10 cellular contexts compared by ENCODE assay signal in genomic region chr3:31635586-31635985, GRCh38.
DNase-seq lines count a peak whose midpoint lies in the region; ATAC-seq and TF ChIP-seq lines count a peak whose summit lies in the region.
"Had no signal": no experiment of that assay in that cellular context is flagged by ENCODE, and none has a peak within 500 bp of the region (broad histone marks: within the 10 kb centered on the region; RNA-seq: fewer than 3 reads in every experiment).

No MANE protein-coding gene starts in this region.

- DNase-seq in GM12865 (ENCODE audit: low read depth) (peak; percentile 7), natural killer cell (no peak), ecto neural progenitor cell (ENCODE audit: low spot score) (no peak), NK-92 (lab: John Stamatoyannopoulos, UW; ENCODE audit: unreplicated experiment) (no peak)
- no peak for DNase-seq in activated CD8-positive, alpha-beta T cell treated with anti-CD3 and anti-CD28 coated beads, Interleukin-2, amount 10 ng/mL, durations not matched to agents 7 days and 5 days
- no peak for DNase-seq in stimulated activated CD4-positive, alpha-beta T cell treated with anti-CD3 and anti-CD28 coated beads, Interleukin-4, amount 100 ng/mL, for 4 hours
- DNase-seq: left colon, NCI-H2171 treated with DMSO at 0.1 percent for 48 hours, PC-9 had no signal

- H3K27me3 Mint-ChIP-seq in activated CD8-positive, alpha-beta T cell treated with anti-CD3 and anti-CD28 coated beads, Interleukin-2, amount 10 ng/mL, durations not matched to agents 7 days and 5 days (ENCODE audit: low read depth) = no peaks in the 10 kb centered on the region
- H3K27me3 Mint-ChIP-seq in natural killer cell (ENCODE audit: low read depth in 2 of 2) = no peaks in the 10 kb centered on the region

- ATAC-seq in GM21717 (IDR thresholded peaks at IDR 0.05; ENCODE audit: unreplicated experiment) (peak; percentile 59), natural killer cell (peak in 2 of 3 donors; percentile 36 to 42)
- ATAC-seq in activated CD8-positive, alpha-beta T cell treated with anti-CD3 and anti-CD28 coated beads, Interleukin-2, amount 10 ng/mL, durations not matched to agents 7 days and 5 days = peak; percentile 60

- TF ChIP-seq CTCF in GM12865 (IDR thresholded peaks at IDR 0.05; ENCODE audit: insufficient read depth, low read depth, low read length, missing control alignments) = no peak
- no peak for TF ChIP-seq CTCF in natural killer cell (IDR thresholded peaks at IDR 0.05)

- POLR2A ChIA-PET in activated CD8-positive, alpha-beta T cell treated with anti-CD3 and anti-CD28 coated beads, Interleukin-2, amount 10 ng/mL, durations not matched to agents 7 days and 5 days (lab: Charles Lee) = interaction anchor here (0.6 to 2.0 kb wide), 3 partner anchors 93 to 401 kb away, joined by 3 to 14 read pairs (median 3); partner anchors contain the start of gene STT3B

- peak overlapping the region; percentile 66 for H3K27ac Mint-ChIP-seq in activated CD8-positive, alpha-beta T cell treated with anti-CD3 and anti-CD28 coated beads, Interleukin-2, amount 10 ng/mL, durations not matched to agents 7 days and 5 days
- H3K27ac Mint-ChIP-seq in natural killer cell = peak overlapping the region; percentile 78 to 89

- no peak overlapping the region for H3K4me3 ChIP-seq in GM12865 (ENCODE audit: low read depth, low read length)
- H3K4me3 ChIP-seq: PC-9 had no signal

- H3K4me1 Mint-ChIP-seq in activated CD8-positive, alpha-beta T cell treated with anti-CD3 and anti-CD28 coated beads, Interleukin-2, amount 10 ng/mL, durations not matched to agents 7 days and 5 days (ENCODE audit: low read depth) = peaks cover 38% of the 10 kb centered on the region
- H3K4me1 Mint-ChIP-seq in natural killer cell = peaks cover 26 to 30% of the 10 kb centered on the region in 2 donors

- intact Hi-C loops in natural killer cell (cut with micrococcal nuclease) = no loop called here

- no peak overlapping the region for H3K4me3 Mint-ChIP-seq in activated CD8-positive, alpha-beta T cell treated with anti-CD3 and anti-CD28 coated beads, Interleukin-2, amount 10 ng/mL, durations not matched to agents 7 days and 5 days
- peak overlapping the region; percentile 47 for H3K4me3 Mint-ChIP-seq in natural killer cell

- peaks cover 63% of the 10 kb centered on the region for H3K36me3 Mint-ChIP-seq in activated CD8-positive, alpha-beta T cell treated with anti-CD3 and anti-CD28 coated beads, Interleukin-2, amount 10 ng/mL, durations not matched to agents 7 days and 5 days (ENCODE audit: low read depth)
- no peaks in the 10 kb centered on the region for H3K36me3 Mint-ChIP-seq in natural killer cell

- H3K9me3 Mint-ChIP-seq in activated CD8-positive, alpha-beta T cell treated with anti-CD3 and anti-CD28 coated beads, Interleukin-2, amount 10 ng/mL, durations not matched to agents 7 days and 5 days (ENCODE audit: insufficient read depth) = no peaks in the 10 kb centered on the region
- no peaks in the 10 kb centered on the region for H3K9me3 Mint-ChIP-seq in natural killer cell

- CTCF ChIA-PET in activated CD8-positive, alpha-beta T cell treated with anti-CD3 and anti-CD28 coated beads, Interleukin-2, amount 10 ng/mL, durations not matched to agents 7 days and 5 days (lab: Charles Lee) = interaction anchor here (0.9 to 2.3 kb wide), 4 partner anchors 8 to 104 kb away, joined by 3 to 7 read pairs (median 3); partner anchors contain the start of gene STT3B
